ENCODE assay signal across 7 cellular contexts in genomic region chr9:108478431-108478837, GRCh38.
DNase-seq lines count a peak whose midpoint lies in the region; ATAC-seq lines count a peak whose summit lies in the region.

No MANE protein-coding gene starts in this region.

- no peak overlapping the region for H3K18ac ChIP-seq in trophoblast cell (ENCODE audit: low read length)

- peaks cover 1% of the 10 kb centered on the region for H3K79me1 ChIP-seq in trophoblast cell (ENCODE audit: low read length)

- no peak overlapping the region for H2BK120ac ChIP-seq in trophoblast cell (ENCODE audit: insufficient read depth, low read length, poor library complexity)

- no peak overlapping the region for H3K4ac ChIP-seq in trophoblast cell (ENCODE audit: low read depth, low read length)

- H3K4me2 ChIP-seq in trophoblast cell (ENCODE audit: low read length): peak overlapping the region; percentile 8

- H4K12ac ChIP-seq in trophoblast cell (ENCODE audit: low read depth, low read length): no peak overlapping the region

- H2BK12ac ChIP-seq in trophoblast cell (ENCODE audit: low read length): no peak overlapping the region

- no peak overlapping the region for H3K14ac ChIP-seq in trophoblast cell (ENCODE audit: low read length)

- no peak overlapping the region for H2BK5ac ChIP-seq in trophoblast cell (ENCODE audit: low read depth, low read length, poor library complexity)

- H4K91ac ChIP-seq in trophoblast cell (ENCODE audit: low read depth, low read length): no peak overlapping the region

- no peak overlapping the region for H2AFZ ChIP-seq in trophoblast cell (ENCODE audit: insufficient read depth, low read length, poor library complexity)

- H3K36me3 ChIP-seq in adipocyte (ENCODE audit: control insufficient read depth, insufficient read depth, low read length, severe bottlenecking) (no peaks in the 10 kb centered on the region), trophoblast cell (ENCODE audit: control insufficient read depth in 1 of 2, insufficient read depth in 2 of 2, low read length in 2 of 2) (no peaks in the 10 kb centered on the region)

- H3K27ac ChIP-seq in trophoblast cell (ENCODE audit: low read depth, low read length): peak overlapping the region; percentile 15

- H3K4me1 ChIP-seq in adipocyte (ENCODE audit: control insufficient read depth, insufficient read depth, low read length): peaks cover 53% of the 10 kb centered on the region
- peaks cover 9% of the 10 kb centered on the region in 2 experiments for H3K4me1 ChIP-seq in trophoblast cell (ENCODE audit: control insufficient read depth in 1 of 2, insufficient read depth in 2 of 2, low read length in 2 of 2)

- H3K9ac ChIP-seq in adipocyte (ENCODE audit: low read length): peak overlapping the region; percentile 82
- no peak overlapping the region for H3K9ac ChIP-seq in trophoblast cell (ENCODE audit: low read length)

- H3K9me3 ChIP-seq in adipocyte (ENCODE audit: control insufficient read depth, low read length): no peaks in the 10 kb centered on the region
- no peaks in the 10 kb centered on the region for H3K9me3 ChIP-seq in trophoblast cell (ENCODE audit: insufficient read depth, low read depth, low read length)

- H3K4me3 ChIP-seq in adipocyte (ENCODE audit: low read length): peak overlapping the region; percentile 35
- no peak overlapping the region for H3K4me3 ChIP-seq in trophoblast cell (ENCODE audit: low read depth, low read length)

- H4K8ac ChIP-seq in trophoblast cell (ENCODE audit: low read depth, low read length): no peak overlapping the region

- H3K27me3 ChIP-seq in adipocyte (replicated peaks; ENCODE audit: control insufficient read depth, insufficient read depth, low read length): no peaks in the 10 kb centered on the region
- no peaks in the 10 kb centered on the region for H3K27me3 ChIP-seq in trophoblast cell (ENCODE audit: insufficient read depth, low read length)

- H2AK5ac ChIP-seq in trophoblast cell (ENCODE audit: low read length): no peak overlapping the region

- no peaks in the 10 kb centered on the region for H3K79me2 ChIP-seq in trophoblast cell (ENCODE audit: control insufficient read depth, insufficient read depth, low read length, poor library complexity)

- DNase-seq in adipocyte (ENCODE audit: low read depth): peak; percentile 84
- DNase-seq in trophoblast cell: peak in 1 of 2 donors; percentile 36
- DNase-seq in midbrain (lab: John Stamatoyannopoulos, UW): no peak
- no peak for DNase-seq in NCI-H146 (lab: John Stamatoyannopoulos, UW)

- no CpG with 5 or more reads among the region's 8 CpGs for WGBS in trophoblast cell (ENCODE audit: extremely low coverage, insufficient coverage, insufficient read length)

- ATAC-seq in GM19397 (IDR thresholded peaks at IDR 0.05; ENCODE audit: unreplicated experiment) (peak; percentile 33), HG03066 (IDR thresholded peaks at IDR 0.05; ENCODE audit: low read depth, unreplicated experiment) (peak; percentile 29), GM19455 (IDR thresholded peaks at IDR 0.05; ENCODE audit: unreplicated experiment) (no peak)

- H3K23ac ChIP-seq in trophoblast cell (ENCODE audit: low read length): no peak overlapping the region
